30 cellular contexts compared by ENCODE assay signal in the genomic region with DNA sequence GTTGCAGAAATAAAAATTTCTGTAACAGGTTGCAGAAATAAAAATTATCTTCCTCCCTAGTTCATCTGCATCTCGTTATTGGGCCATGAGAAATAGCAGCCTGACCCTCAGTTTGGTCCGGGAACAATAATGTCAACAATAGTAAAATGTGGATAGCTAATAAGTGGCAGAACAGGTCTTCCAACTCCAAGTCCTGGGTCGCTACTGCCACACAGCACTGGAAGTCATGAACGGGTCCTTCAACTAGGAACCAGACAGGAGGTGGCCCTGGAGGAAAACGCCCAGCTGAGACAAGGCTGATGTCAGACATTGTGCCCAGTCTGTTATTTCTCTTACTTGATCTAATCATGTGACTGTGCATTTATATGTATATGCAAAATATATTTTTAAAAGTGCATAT. TPM values are rescaled to one million over a fixed set of nuclear protein-coding genes. Genes with fewer than 3 reads are reported as not detected.
A peak's percentile ranks its signal among the peaks of the same experiment; 100 is the strongest.
DNase-seq lines count a peak whose midpoint lies in the region; ATAC-seq and TF ChIP-seq lines count a peak whose summit lies in the region.
"Had no signal": no experiment of that assay in that cellular context is flagged by ENCODE, and none has a peak within 500 bp of the region (broad histone marks: within the 10 kb centered on the region; RNA-seq: fewer than 3 reads in every experiment).

No MANE protein-coding gene starts in this region.

- no peak overlapping the region for H3K27ac ChIP-seq in lower lobe of right lung
- H3K27ac ChIP-seq: A549, adrenal gland, heart right ventricle, psoas muscle, upper lobe of left lung had no signal

- H3K9me3 ChIP-seq in lower lobe of right lung = no peaks in the 10 kb centered on the region
- H3K9me3 ChIP-seq: A549, adrenal gland, HAP-1, heart right ventricle, psoas muscle, upper lobe of left lung had no signal

- intact Hi-C loops in lower lobe of right lung (cut with DNase I) = no loop called here

- H3K4me3 ChIP-seq in lower lobe of right lung = no peak overlapping the region
- H3K4me3 ChIP-seq: A549, adrenal gland, HAP-1, heart right ventricle, psoas muscle, upper lobe of left lung had no signal

- H3K36me3 ChIP-seq in lower lobe of right lung = no peaks in the 10 kb centered on the region
- H3K36me3 ChIP-seq: adrenal gland, HAP-1, heart right ventricle, upper lobe of left lung had no signal

- ATAC-seq in lower lobe of right lung (peak; percentile 69 to 84), GM18858 (IDR thresholded peaks at IDR 0.05; ENCODE audit: unreplicated experiment) (no peak)
- ATAC-seq: A549; heart right ventricle; natural killer cell; psoas muscle; SK-N-SH treated with all-trans-retinoic acid at 6 μM for 48 hours; stimulated activated effector memory CD8-positive, alpha-beta T cell treated with anti-CD3 and anti-CD28 coated beads, Interleukin-12 subunit alpha, Interleukin-12 subunit beta, amount 100 ng/mL, for 72 hours had no signal

- no peak for TF ChIP-seq CTCF in lower lobe of right lung (IDR thresholded peaks at IDR 0.05)

- peak; percentile 47 for DNase-seq in SIG-M5 treated with dmso at 0.1 percent for 504 hours (lab: John Stamatoyannopoulos, UW; ENCODE audit: unreplicated experiment)
- no peak for DNase-seq in SIG-M5 (lab: John Stamatoyannopoulos, UW)
- peak; percentile 28 for DNase-seq in NCI-H526 treated with DMSO at 0.1 percent for 48 hours (lab: John Stamatoyannopoulos, UW)
- DNase-seq in lower lobe of right lung = no peak
- DNase-seq in ureter (ENCODE audit: low spot score) = peak; percentile 72
- no peak for DNase-seq in NCI-H1048 (lab: John Stamatoyannopoulos, UW)
- no peak for DNase-seq in CD1c-positive myeloid dendritic cell (ENCODE audit: extremely low spot score)
- DNase-seq: activated CD4-positive, alpha-beta memory T cell treated with anti-CD3 and anti-CD28 coated beads, Interleukin-2, amount 10 ng/mL, durations not matched to agents 7 days and 5 days; activated CD4-positive, CD25-positive, alpha-beta regulatory T cell treated with anti-CD3 and anti-CD28 coated beads, Interleukin-2, amount 50 U/mL, for 72 hours; activated CD8-positive, alpha-beta memory T cell treated with anti-CD3 and anti-CD28 coated beads, Interleukin-2, amount 50 U/mL, for 48 hours; activated naive CD4-positive, alpha-beta T cell treated with anti-CD3 and anti-CD28 coated beads for 36 hours; adrenal gland; CD4-positive, alpha-beta T cell; dermis blood vessel endothelial cell; heart right ventricle; Kasumi-1; kidney; natural killer cell; NCI-H446 treated with DMSO at 0.1 percent for 48 hours; nucleus accumbens; psoas muscle; stimulated activated CD4-positive, alpha-beta T cell treated with anti-CD3 and anti-CD28 coated beads, Interleukin-15, amount 100 ng/mL, for 24 hours; substantia nigra; T-helper 2 cell had no signal

- H3K4me1 ChIP-seq in lower lobe of right lung = no peaks in the 10 kb centered on the region
- H3K4me1 ChIP-seq: A549, HAP-1, psoas muscle had no signal

- H3K27me3 ChIP-seq in lower lobe of right lung (ENCODE audit: low read depth) = no peaks in the 10 kb centered on the region
- H3K27me3 ChIP-seq: adrenal gland, upper lobe of left lung had no signal

RNA-seq across cellular contexts. Expression of a gene that starts 51.8 kb away (rescaled TPM):
- 17.8 TPM for total RNA-seq in lower lobe of right lung
- total RNA-seq in ureter = 25.8 TPM

Comparison
In these comparisons a context has a peak if more than half of its experiments do, and no peak if none do; other contexts are left out.
1. DNase-seq: peak in SIG-M5 treated with dmso at 0.1 percent for 504 hours (single experiment), NCI-H526 treated with DMSO at 0.1 percent for 48 hours (single experiment) and ureter (single experiment); none in SIG-M5 (single experiment), lower lobe of right lung (single experiment), NCI-H1048 (single experiment) and CD1c-positive myeloid dendritic cell (single experiment).